ENCODE assay signal across 9 cellular contexts in the genomic region with DNA sequence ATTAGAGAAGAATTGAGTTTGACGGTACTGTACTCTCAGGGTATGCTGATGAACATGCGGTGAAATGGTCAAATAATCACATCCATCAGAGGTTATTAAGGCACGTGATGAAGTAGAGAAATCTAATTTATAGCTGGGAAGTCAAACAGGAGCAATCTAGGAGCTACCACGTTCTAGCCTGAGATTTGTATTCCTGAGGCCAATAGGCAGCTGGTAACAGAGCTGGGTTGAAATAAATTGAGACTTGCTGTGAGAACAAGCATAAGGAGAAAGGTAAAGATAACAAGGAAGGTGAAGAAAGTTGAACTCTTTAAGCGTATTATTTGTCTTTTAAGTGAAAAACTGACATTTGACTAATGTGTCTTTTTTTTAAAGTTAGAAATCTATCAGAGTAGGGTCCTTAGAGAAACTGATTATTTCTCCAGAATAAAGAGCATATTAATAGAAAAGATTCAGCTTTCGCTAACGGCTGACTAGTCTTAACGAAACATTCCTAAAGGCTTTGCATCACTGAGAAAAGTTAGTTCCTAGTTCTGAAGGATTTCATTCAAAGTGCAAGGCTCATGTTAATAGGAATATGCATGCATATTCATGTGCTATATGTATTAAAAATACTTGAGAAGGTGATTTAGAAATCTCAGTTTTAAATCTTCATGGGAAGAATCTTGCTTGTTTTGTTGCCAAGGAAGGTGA. TPM values are rescaled to one million over a fixed set of nuclear protein-coding genes. Genes with fewer than 3 reads are reported as not detected.
DNase-seq lines count a peak whose midpoint lies in the region; ATAC-seq, FAIRE-seq and TF ChIP-seq lines count a peak whose summit lies in the region.
"Had no signal": no experiment of that assay in that cellular context is flagged by ENCODE, and none has a peak within 500 bp of the region (broad histone marks: within the 10 kb centered on the region; RNA-seq: fewer than 3 reads in every experiment).

No MANE protein-coding gene starts in this region.

- 63 to 70% methylated on average over 8 of the region's 8 CpGs for WGBS in upper lobe of left lung, 2 donors

- TF ChIP-seq EP300 in upper lobe of left lung (IDR thresholded peaks at IDR 0.05) = no peak

- no peaks in the 10 kb centered on the region for H3K9me3 Mint-ChIP-seq in T-helper 2 cell treated with Interferon-gamma antibody and Interleukin-4, amounts not matched to agents 5 μg/mL and 100 μg/mL, for 36 hours

- H3K4me3 ChIP-seq in mucosa of rectum (ENCODE audit: low read length in 2 of 2) (peak overlapping the region; percentile 28 to 62), upper lobe of left lung (no peak overlapping the region)

- H3K27me3 Mint-ChIP-seq in T-helper 2 cell treated with Interferon-gamma antibody and Interleukin-4, amounts not matched to agents 5 μg/mL and 100 μg/mL, for 36 hours (ENCODE audit: low read depth) = no peaks in the 10 kb centered on the region

- H3K27ac ChIP-seq in caudate nucleus (ENCODE audit: low read depth, low read length) (peak overlapping the region; percentile 75), mucosa of rectum (ENCODE audit: low read depth in 2 of 2, low read length in 2 of 2) (peak overlapping the region; percentile 88 to 96), upper lobe of left lung (peak overlapping the region; percentile 77 to 87 (median 85))

- H3K9me3 ChIP-seq in mucosa of rectum (ENCODE audit: control insufficient read depth in 2 of 2, low read length in 2 of 2) (no peaks in the 10 kb centered on the region), upper lobe of left lung (no peaks in the 10 kb centered on the region)

- TF ChIP-seq POLR2A in upper lobe of left lung (IDR thresholded peaks at IDR 0.05) = no peak

- TF ChIP-seq CTCF in upper lobe of left lung (IDR thresholded peaks at IDR 0.05) = no peak

- H3K4me1 Mint-ChIP-seq in T-helper 2 cell treated with Interferon-gamma antibody and Interleukin-4, amounts not matched to agents 5 μg/mL and 100 μg/mL, for 36 hours (ENCODE audit: low read depth) = peaks cover 37% of the 10 kb centered on the region

- H3K4me3 Mint-ChIP-seq in T-helper 2 cell treated with Interferon-gamma antibody and Interleukin-4, amounts not matched to agents 5 μg/mL and 100 μg/mL, for 36 hours = no peak overlapping the region

- no peaks in the 10 kb centered on the region for H3K27me3 ChIP-seq in mucosa of rectum (ENCODE audit: control insufficient read depth in 2 of 2, insufficient read depth in 2 of 2, low read length in 2 of 2)
- H3K27me3 ChIP-seq in upper lobe of left lung = no peaks in the 10 kb centered on the region
- H3K27me3 ChIP-seq: dorsolateral prefrontal cortex had no signal

- peak overlapping the region; percentile 27 to 77 for H3K9ac ChIP-seq in mucosa of rectum (ENCODE audit: low read depth in 1 of 2, low read length in 2 of 2)

- H3K27ac Mint-ChIP-seq in T-helper 2 cell treated with Interferon-gamma antibody and Interleukin-4, amounts not matched to agents 5 μg/mL and 100 μg/mL, for 36 hours = peak overlapping the region; percentile 69

- peaks cover 13 to 37% of the 10 kb centered on the region in 2 donors for H3K4me1 ChIP-seq in mucosa of rectum (ENCODE audit: control insufficient read depth in 2 of 2, insufficient read depth in 2 of 2, low read length in 2 of 2)
- peaks cover 16 to 41% (median 33%) of the 10 kb centered on the region in 4 donors for H3K4me1 ChIP-seq in upper lobe of left lung

- DNase-seq in T-helper 2 cell treated with Interferon-gamma antibody and Interleukin-4, amounts not matched to agents 5 μg/mL and 100 μg/mL, for 36 hours (ENCODE audit: low spot score) = no peak
- no peak for DNase-seq in T-helper 2 cell
- DNase-seq in caudate nucleus (lab: John Stamatoyannopoulos, UW) = no peak
- DNase-seq in upper lobe of left lung = no peak
- no peak for DNase-seq in RCC 7860 (ENCODE audit: low spot score)
- no peak for DNase-seq in activated CD8-positive, alpha-beta memory T cell treated with anti-CD3 and anti-CD28 coated beads for 24 hours
- DNase-seq: dorsolateral prefrontal cortex had no signal

- ATAC-seq in upper lobe of left lung (ENCODE audit: low FRiP score in 2 of 2) = no peak
- ATAC-seq in HG02970 (IDR thresholded peaks at IDR 0.05; ENCODE audit: low FRiP score, unreplicated experiment) = no peak

- H3K36me3 ChIP-seq in mucosa of rectum (ENCODE audit: control insufficient read depth in 2 of 2, insufficient read depth in 2 of 2, low read length in 2 of 2) = no peaks in the 10 kb centered on the region
- no peaks in the 10 kb centered on the region for H3K36me3 ChIP-seq in upper lobe of left lung

- H3K36me3 Mint-ChIP-seq in T-helper 2 cell treated with Interferon-gamma antibody and Interleukin-4, amounts not matched to agents 5 μg/mL and 100 μg/mL, for 36 hours (ENCODE audit: low read depth) = no peaks in the 10 kb centered on the region

- FAIRE-seq in RCC 7860 (lab: Jason Lieb, UNC) = no peak

RNA-seq across cellular contexts. Expression of gene WEE1, which starts 5.2 kb away (rescaled TPM):
- total RNA-seq in upper lobe of left lung = 10 to 100 TPM in 5 of 6 donors, 1 to 10 TPM in 1; 9.2 to 47.1 (median 13.4) TPM

Comparison
In these comparisons a context has a peak if more than half of its experiments do, and no peak if none do; other contexts are left out.
1. H3K4me3 ChIP-seq: peak in mucosa of rectum (2 of 2); none in upper lobe of left lung (0 of 4).
2. Peak in every context shown above with its lines, with median percentiles within 50 percentile points of each other: H3K27ac ChIP-seq.